In the genomic region with DNA sequence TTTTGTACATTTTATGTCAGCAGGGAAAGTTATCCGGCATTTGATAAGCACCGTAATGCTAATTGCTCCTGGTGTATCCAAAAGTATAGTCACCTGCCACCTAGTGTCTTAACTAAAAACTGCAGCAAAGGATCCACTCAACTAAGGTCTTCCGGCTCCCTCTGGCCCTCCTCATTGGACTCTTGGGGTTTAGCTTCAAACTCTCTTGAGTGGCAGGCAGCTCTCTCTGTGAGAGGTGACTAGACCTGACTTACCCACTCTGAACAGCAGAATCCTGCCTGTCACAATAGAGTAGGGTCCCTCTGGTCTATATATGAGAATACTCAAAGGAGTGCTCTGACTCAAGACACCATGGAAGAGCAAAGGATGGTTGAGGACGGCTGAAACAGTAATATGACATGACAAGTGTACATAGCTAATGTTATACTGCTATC, we compare ENCODE assay signal across 8 cellular contexts.
DNase-seq lines count a peak whose midpoint lies in the region; ATAC-seq, FAIRE-seq and TF ChIP-seq lines count a peak whose summit lies in the region.

No MANE protein-coding gene starts in this region.

- H3K4me3 Mint-ChIP-seq in activated CD8-positive, alpha-beta T cell treated with anti-CD3 and anti-CD28 coated beads, Interleukin-2, amount 10 ng/mL, durations not matched to agents 7 days and 5 days: no peak overlapping the region
- no peak overlapping the region for H3K4me3 Mint-ChIP-seq in natural killer cell

- peaks cover 8% of the 10 kb centered on the region for H3K27me3 Mint-ChIP-seq in activated CD8-positive, alpha-beta T cell treated with anti-CD3 and anti-CD28 coated beads, Interleukin-2, amount 10 ng/mL, durations not matched to agents 7 days and 5 days (ENCODE audit: low read depth)
- H3K27me3 Mint-ChIP-seq in natural killer cell (ENCODE audit: low read depth in 2 of 2): peaks cover 4 to 15% of the 10 kb centered on the region in 2 donors

- ATAC-seq in GM19351 (IDR thresholded peaks at IDR 0.05; ENCODE audit: unreplicated experiment) (peak; percentile 94), HG03558 (IDR thresholded peaks at IDR 0.05; ENCODE audit: extremely low read depth, unreplicated experiment) (peak; percentile 63), natural killer cell (peak; percentile 81 to 93 (median 90))
- ATAC-seq in activated CD8-positive, alpha-beta T cell treated with anti-CD3 and anti-CD28 coated beads, Interleukin-2, amount 10 ng/mL, durations not matched to agents 7 days and 5 days: peak; percentile 79

- H3K9me3 Mint-ChIP-seq in activated CD8-positive, alpha-beta T cell treated with anti-CD3 and anti-CD28 coated beads, Interleukin-2, amount 10 ng/mL, durations not matched to agents 7 days and 5 days (ENCODE audit: insufficient read depth): no peaks in the 10 kb centered on the region
- no peaks in the 10 kb centered on the region for H3K9me3 Mint-ChIP-seq in natural killer cell

- H3K4me1 Mint-ChIP-seq in activated CD8-positive, alpha-beta T cell treated with anti-CD3 and anti-CD28 coated beads, Interleukin-2, amount 10 ng/mL, durations not matched to agents 7 days and 5 days (ENCODE audit: low read depth): no peaks in the 10 kb centered on the region
- no peaks in the 10 kb centered on the region for H3K4me1 Mint-ChIP-seq in natural killer cell

- no peak for FAIRE-seq in urothelium cell line (lab: Jason Lieb, UNC)

- DNase-seq in COLO829 (ENCODE audit: low spot score) (peak; percentile 40), NCI-H774 (lab: John Stamatoyannopoulos, UW) (peak; percentile 82), erythroblast (lab: John Stamatoyannopoulos, UW) (peak; percentile 54 to 78), natural killer cell (no peak), urothelium cell line (ENCODE audit: low spot score) (peak; percentile 58)
- DNase-seq in activated CD8-positive, alpha-beta T cell treated with anti-CD3 and anti-CD28 coated beads, Interleukin-2, amount 10 ng/mL, durations not matched to agents 7 days and 5 days: peak; percentile 74

- CTCF ChIA-PET in activated CD8-positive, alpha-beta T cell treated with anti-CD3 and anti-CD28 coated beads, Interleukin-2, amount 10 ng/mL, durations not matched to agents 7 days and 5 days (lab: Charles Lee): interaction anchor here (0.6 to 16.8 kb wide), 25 partner anchors 8 to 747 kb away, joined by 3 to 222 read pairs (median 4); no protein-coding TSS in a partner anchor

- peak; percentile 85 for TF ChIP-seq CTCF in natural killer cell (IDR thresholded peaks at IDR 0.05)

- no peak overlapping the region for H3K27ac Mint-ChIP-seq in activated CD8-positive, alpha-beta T cell treated with anti-CD3 and anti-CD28 coated beads, Interleukin-2, amount 10 ng/mL, durations not matched to agents 7 days and 5 days
- H3K27ac Mint-ChIP-seq in natural killer cell: no peak overlapping the region

- intact Hi-C loops in natural killer cell (cut with micrococcal nuclease): loop anchor here (1.0 kb wide), 2 partner anchors 258 to 744 kb away; no protein-coding TSS in a partner anchor

- no peaks in the 10 kb centered on the region for H3K36me3 Mint-ChIP-seq in activated CD8-positive, alpha-beta T cell treated with anti-CD3 and anti-CD28 coated beads, Interleukin-2, amount 10 ng/mL, durations not matched to agents 7 days and 5 days (ENCODE audit: low read depth)
- no peaks in the 10 kb centered on the region for H3K36me3 Mint-ChIP-seq in natural killer cell

- no peak for TF ChIP-seq POLR2A in erythroblast (IDR thresholded peaks at IDR 0.05; ENCODE audit: low read length)

- POLR2A ChIA-PET in activated CD8-positive, alpha-beta T cell treated with anti-CD3 and anti-CD28 coated beads, Interleukin-2, amount 10 ng/mL, durations not matched to agents 7 days and 5 days (lab: Charles Lee): no interaction called here
